Comparison of ENCODE assay signal across 24 cellular contexts in genomic region chr15:64485796-64486195, GRCh38.
"Had no signal": no experiment of that assay in that cellular context is flagged by ENCODE, and none has a peak within 500 bp of the region (broad histone marks: within the 10 kb centered on the region; RNA-seq: fewer than 3 reads in every experiment).

No MANE protein-coding gene starts in this region.

- H3K4me3 Mint-ChIP-seq: immature natural killer cell, natural killer cell had no signal

- H3K27ac Mint-ChIP-seq: natural killer cell had no signal

- H3K36me3 Mint-ChIP-seq: natural killer cell had no signal

- ATAC-seq: left colon, left lung, lower lobe of right lung, natural killer cell, pancreas, right cardiac atrium, sciatic nerve had no signal

- H3K9me3 Mint-ChIP-seq: immature natural killer cell, natural killer cell had no signal

- DNase-seq: hypothalamus; immature natural killer cell; kidney; left colon; left lung; lower lobe of right lung; mammary epithelial cell; mesenchymal stem cell; natural killer cell; pancreas; posterior cingulate gyrus; retina; right cardiac atrium; stimulated activated CD4-positive, alpha-beta T cell treated with anti-CD3 and anti-CD28 coated beads, Interleukin-12 subunit alpha, Interleukin-12 subunit beta, amount 100 ng/mL, for 4 hours; stimulated activated CD4-positive, alpha-beta T cell treated with anti-CD3 and anti-CD28 coated beads, Interleukin-15, amount 100 ng/mL, for 24 hours; stimulated activated CD4-positive, alpha-beta T cell treated with anti-CD3 and anti-CD28 coated beads, Interleukin-2, amount 100 ng/mL, for 24 hours; stimulated activated CD4-positive, alpha-beta T cell treated with anti-CD3 and anti-CD28 coated beads, Interleukin-4, amount 100 ng/mL, for 1 hour; stimulated activated naive CD4-positive, alpha-beta T cell; stomach; testis; thyroid gland; transverse colon; upper lobe of left lung had no signal
